Comparison of ENCODE assay signal across 10 cellular contexts in genomic region chr6:111576302-111576701, GRCh38. TPM values are rescaled to one million over a fixed set of nuclear protein-coding genes. Genes with fewer than 3 reads are reported as not detected.
A peak's percentile ranks its signal among the peaks of the same experiment; 100 is the strongest.
DNase-seq lines count a peak whose midpoint lies in the region; ATAC-seq and TF ChIP-seq lines count a peak whose summit lies in the region.
"Had no signal": no experiment of that assay in that cellular context is flagged by ENCODE, and none has a peak within 500 bp of the region (broad histone marks: within the 10 kb centered on the region; RNA-seq: fewer than 3 reads in every experiment).

No MANE protein-coding gene starts in this region.

- no peak for TF ChIP-seq CTCF in A673 (conservative IDR thresholded peaks at IDR 0.05; ENCODE audit: low read depth, low read length)

- peak overlapping the region; percentile 71 for H3K9ac ChIP-seq in mesenchymal stem cell (ENCODE audit: low read length)
- H3K9ac ChIP-seq: neural progenitor cell had no signal

- no TSS peak for BruUV-seq in A673 (replicated peaks; lab: Mats Ljungman, UMichigan)

- DNase-seq in A673 (ENCODE audit: low spot score) (no peak), ELR (ENCODE audit: low read depth) (peak; percentile 52), SJSA1 (ENCODE audit: low read depth in 1 of 2, low spot score in 2 of 2) (peak; percentile 93 to 94), mesenchymal stem cell (no peak), ecto neural progenitor cell (ENCODE audit: low spot score) (no peak), HPDE6-E6E7 (ENCODE audit: extremely low spot score) (no peak)
- DNase-seq in CD4-positive, alpha-beta memory T cell = no peak

- no peak overlapping the region for H2BK5ac ChIP-seq in mesenchymal stem cell (ENCODE audit: low read depth, low read length, poor library complexity, severe bottlenecking)

- H3K36me3 ChIP-seq in A673 (ENCODE audit: insufficient read depth, low read length, poor library complexity, severe bottlenecking) = no peaks in the 10 kb centered on the region
- H3K36me3 ChIP-seq in SJSA1 = peaks cover 71% of the 10 kb centered on the region
- H3K36me3 ChIP-seq in mesenchymal stem cell (ENCODE audit: control insufficient read depth in 1 of 2, insufficient read depth in 2 of 2, low read depth in 1 of 2, low read length in 2 of 2) = peaks cover 24 to 81% of the 10 kb centered on the region in 2 experiments
- peaks cover 21% of the 10 kb centered on the region for H3K36me3 ChIP-seq in CD4-positive, alpha-beta memory T cell (ENCODE audit: insufficient read depth, low read length)
- H3K36me3 ChIP-seq: neural progenitor cell had no signal

- H2AFZ ChIP-seq in mesenchymal stem cell (ENCODE audit: low read depth, low read length) = peak overlapping the region; percentile 14
- H2AFZ ChIP-seq: hepatocyte, neural progenitor cell had no signal

- H3K9me3 ChIP-seq in A673 (ENCODE audit: low read depth, low read length, poor library complexity, severe bottlenecking) = no peaks in the 10 kb centered on the region
- no peaks in the 10 kb centered on the region for H3K9me3 ChIP-seq in SJSA1 (replicated peaks)
- no peaks in the 10 kb centered on the region for H3K9me3 ChIP-seq in mesenchymal stem cell (ENCODE audit: control insufficient read depth, low read length)
- no peaks in the 10 kb centered on the region for H3K9me3 ChIP-seq in CD4-positive, alpha-beta memory T cell (ENCODE audit: control insufficient read depth in 1 of 2, low read length in 2 of 2)

- no peak for ATAC-seq in GM21381 (IDR thresholded peaks at IDR 0.05; ENCODE audit: unreplicated experiment)

- intact Hi-C loops in A673 (cut with micrococcal nuclease; ENCODE audit: unreplicated experiment) = no loop called here
- intact Hi-C loops in CD4-positive, alpha-beta memory T cell (cut with micrococcal nuclease) = no loop called here

- no peak overlapping the region for H2AK5ac ChIP-seq in mesenchymal stem cell (ENCODE audit: low read length, severe bottlenecking)

- H2BK120ac ChIP-seq in mesenchymal stem cell (ENCODE audit: low read depth, low read length) = no peak overlapping the region

- peak overlapping the region in 1 of 2 experiments; percentile 80 for H3K4ac ChIP-seq in mesenchymal stem cell (ENCODE audit: low read depth in 1 of 2, low read length in 2 of 2)

- no peak overlapping the region for H3K4me3 Mint-ChIP-seq in CD4-positive, alpha-beta memory T cell
- H3K4me3 Mint-ChIP-seq: neural progenitor cell had no signal

- 61% methylated on average over 11 of the region's 11 CpGs for WGBS in mesenchymal stem cell

- no peak overlapping the region for H3K18ac ChIP-seq in mesenchymal stem cell (ENCODE audit: low read depth in 1 of 2, low read length in 2 of 2)

- peaks cover 46% of the 10 kb centered on the region for H3K4me1 ChIP-seq in A673 (ENCODE audit: insufficient read depth, low read length, poor library complexity, severe bottlenecking)
- H3K4me1 ChIP-seq in SJSA1 (replicated peaks) = peaks cover 61% of the 10 kb centered on the region
- H3K4me1 ChIP-seq in mesenchymal stem cell (ENCODE audit: control insufficient read depth, insufficient read depth, low read depth, low read length) = peaks cover 16% of the 10 kb centered on the region
- no peaks in the 10 kb centered on the region for H3K4me1 ChIP-seq in CD4-positive, alpha-beta memory T cell (ENCODE audit: insufficient read depth, low read length)

- peak overlapping the region in 1 of 2 experiments; percentile 75 for H3K14ac ChIP-seq in mesenchymal stem cell (ENCODE audit: low read length in 2 of 2)

- H3K4me1 Mint-ChIP-seq in CD4-positive, alpha-beta memory T cell = peaks cover 5 to 22% (median 8%) of the 10 kb centered on the region in 4 donors

- no peak overlapping the region for H2BK15ac ChIP-seq in mesenchymal stem cell (ENCODE audit: low read depth, poor library complexity, severe bottlenecking)

- H4K91ac ChIP-seq in mesenchymal stem cell (ENCODE audit: low read length) = no peak overlapping the region

- no peak overlapping the region for H3K4me3 ChIP-seq in A673 (ENCODE audit: low read depth, low read length, poor library complexity, severe bottlenecking)
- H3K4me3 ChIP-seq in SJSA1 = no peak overlapping the region
- no peak overlapping the region for H3K4me3 ChIP-seq in mesenchymal stem cell (ENCODE audit: insufficient read depth in 1 of 2, low read depth in 1 of 2, low read length in 2 of 2)
- H3K4me3 ChIP-seq in CD4-positive, alpha-beta memory T cell (ENCODE audit: low read length in 2 of 2) = no peak overlapping the region
- H3K4me3 ChIP-seq: hepatocyte, neural progenitor cell had no signal

- H3K36me3 Mint-ChIP-seq in CD4-positive, alpha-beta memory T cell = peaks cover 39 to 59% of the 10 kb centered on the region in 2 donors

- CTCF ChIA-PET in A673 (lab: Charles Lee) = no interaction called here
- CTCF ChIA-PET in CD4-positive, alpha-beta memory T cell (lab: Charles Lee; ENCODE audit: partially characterized antibody) = no interaction called here

- peak overlapping the region in 3 of 7 donors; percentile 9 to 70 (median 13) for H3K27ac Mint-ChIP-seq in CD4-positive, alpha-beta memory T cell
- H3K27ac Mint-ChIP-seq: neural progenitor cell had no signal

- H3K27ac ChIP-seq in A673 (ENCODE audit: low read depth, low read length, poor library complexity, severe bottlenecking) (peak overlapping the region; percentile 63), SJSA1 (peak overlapping the region; percentile 84), mesenchymal stem cell (ENCODE audit: low read length, poor library complexity, severe bottlenecking) (no peak overlapping the region)
- no peak overlapping the region for H3K27ac ChIP-seq in CD4-positive, alpha-beta memory T cell (ENCODE audit: low read depth, low read length)
- H3K27ac ChIP-seq: neural progenitor cell had no signal

- H3K23ac ChIP-seq in mesenchymal stem cell (ENCODE audit: low read length in 2 of 2) = no peak overlapping the region

- no peak overlapping the region for H3K4me2 ChIP-seq in mesenchymal stem cell (ENCODE audit: low read length, poor library complexity, severe bottlenecking)
- H3K4me2 ChIP-seq: hepatocyte, neural progenitor cell had no signal

- H3K27me3 Mint-ChIP-seq in CD4-positive, alpha-beta memory T cell = no peaks in the 10 kb centered on the region

- H2BK12ac ChIP-seq in mesenchymal stem cell (ENCODE audit: low read length in 2 of 2) = peak overlapping the region in 1 of 2 experiments; percentile 90

- no peaks in the 10 kb centered on the region for H3K9me3 Mint-ChIP-seq in CD4-positive, alpha-beta memory T cell
- H3K9me3 Mint-ChIP-seq: neural progenitor cell had no signal

- no peak overlapping the region for H4K8ac ChIP-seq in mesenchymal stem cell (ENCODE audit: low read length)

- H3K27me3 ChIP-seq in A673 (replicated peaks; ENCODE audit: insufficient read depth, low read depth, low read length, poor library complexity) (no peaks in the 10 kb centered on the region), SJSA1 (replicated peaks) (no peaks in the 10 kb centered on the region), mesenchymal stem cell (ENCODE audit: control insufficient read depth in 1 of 2, insufficient read depth in 1 of 2, low read length in 2 of 2) (no peaks in the 10 kb centered on the region)
- H3K27me3 ChIP-seq in CD4-positive, alpha-beta memory T cell (ENCODE audit: insufficient read depth, low read length) = no peaks in the 10 kb centered on the region
- H3K27me3 ChIP-seq: hepatocyte, neural progenitor cell had no signal

- H3K79me1 ChIP-seq in mesenchymal stem cell (replicated peaks; ENCODE audit: low read length, poor library complexity, severe bottlenecking) = peaks cover 19% of the 10 kb centered on the region

- POLR2A ChIA-PET in A673 (lab: Charles Lee; ENCODE audit: low non-redundant PET) = no interaction called here
- POLR2A ChIA-PET in CD4-positive, alpha-beta memory T cell (lab: Charles Lee; ENCODE audit: partially characterized antibody) = no interaction called here

RNA-seq across cellular contexts. Expression of gene TRAF3IP2, which starts 29.4 kb away (rescaled TPM):
- 7.8 and 9.8 TPM in 2 replicates for total RNA-seq in A673 (2021)
- 25.2 and 30.4 TPM in 2 replicates for total RNA-seq in SJSA1 (2014; rRNA removed; shearing (Covaris generic))
- 12.5 TPM for polyA plus RNA-seq in mesenchymal stem cell (2013, experiment 1 of 2)
- polyA plus RNA-seq in mesenchymal stem cell (2013, experiment 2 of 2) = 13.1 TPM
- total RNA-seq in CD4-positive, alpha-beta memory T cell = 10 to 100 TPM; 18.2 to 19.7 TPM
- polyA plus RNA-seq in CD4-positive, alpha-beta memory T cell = 10 to 100 TPM; 15.6 to 17.8 TPM

Comparison
In these comparisons a context has a peak if more than half of its experiments do, and no peak if none do; other contexts are left out.
1. DNase-seq: peak in ELR (single experiment) and SJSA1 (2 of 2); none in A673 (single experiment), mesenchymal stem cell (single experiment), CD4-positive, alpha-beta memory T cell (0 of 5), ecto neural progenitor cell (single experiment) and HPDE6-E6E7 (single experiment).
2. H3K27ac ChIP-seq: peak in A673 (single experiment) and SJSA1 (single experiment); none in mesenchymal stem cell (single experiment) and CD4-positive, alpha-beta memory T cell (single experiment).